Comparison of ENCODE assay signal across 21 cellular contexts in the genomic region with DNA sequence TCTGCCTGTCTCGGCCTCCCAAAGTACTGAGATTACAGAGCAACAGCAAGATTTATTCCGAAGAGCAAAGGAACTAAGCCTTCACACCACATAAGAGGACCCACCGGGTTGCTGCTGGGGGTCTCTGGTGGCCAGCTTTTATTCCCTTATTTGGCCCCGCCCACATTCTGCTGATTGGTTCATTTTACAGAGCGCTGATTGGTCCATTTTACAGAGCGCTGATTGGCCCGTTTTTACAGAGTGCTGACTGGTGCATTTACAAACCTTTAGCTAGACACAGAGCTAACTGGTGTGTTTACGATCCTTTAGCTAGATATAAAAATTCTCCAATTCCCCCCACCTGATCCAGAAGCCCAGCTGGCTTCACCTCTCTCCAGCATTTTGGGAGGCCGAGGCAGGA. TPM values are rescaled to one million over a fixed set of nuclear protein-coding genes. Genes with fewer than 3 reads are reported as not detected.
DNase-seq lines count a peak whose midpoint lies in the region; ATAC-seq and TF ChIP-seq lines count a peak whose summit lies in the region.
"Had no signal": no experiment of that assay in that cellular context is flagged by ENCODE, and none has a peak within 500 bp of the region (broad histone marks: within the 10 kb centered on the region; RNA-seq: fewer than 3 reads in every experiment).

No MANE protein-coding gene starts in this region.

- no peaks in the 10 kb centered on the region for H3K36me3 Mint-ChIP-seq in activated CD8-positive, alpha-beta T cell treated with anti-CD3 and anti-CD28 coated beads for 36 hours (ENCODE audit: low read depth)
- no peaks in the 10 kb centered on the region for H3K36me3 Mint-ChIP-seq in activated CD8-positive, alpha-beta T cell treated with anti-CD3 and anti-CD28 coated beads, Interleukin-2, amount 10 ng/mL, durations not matched to agents 7 days and 5 days (ENCODE audit: low read depth)
- H3K36me3 Mint-ChIP-seq: CD14-positive monocyte; CD8-positive, alpha-beta memory T cell had no signal

- H3K4me3 Mint-ChIP-seq in activated CD8-positive, alpha-beta T cell treated with anti-CD3 and anti-CD28 coated beads for 36 hours, result no peak overlapping the region
- no peak overlapping the region for H3K4me3 Mint-ChIP-seq in activated CD8-positive, alpha-beta T cell treated with anti-CD3 and anti-CD28 coated beads, Interleukin-2, amount 10 ng/mL, durations not matched to agents 7 days and 5 days
- H3K4me3 Mint-ChIP-seq: CD14-positive monocyte; CD4-positive, alpha-beta T cell; CD8-positive, alpha-beta memory T cell had no signal

- POLR2A ChIA-PET in activated CD8-positive, alpha-beta T cell treated with anti-CD3 and anti-CD28 coated beads for 36 hours (lab: Charles Lee), result no interaction called here
- POLR2A ChIA-PET in activated CD8-positive, alpha-beta T cell treated with anti-CD3 and anti-CD28 coated beads, Interleukin-2, amount 10 ng/mL, durations not matched to agents 7 days and 5 days (lab: Charles Lee), result no interaction called here

- ATAC-seq in activated CD8-positive, alpha-beta T cell treated with anti-CD3 and anti-CD28 coated beads for 36 hours, result no peak
- no peak for ATAC-seq in activated CD8-positive, alpha-beta T cell treated with anti-CD3 and anti-CD28 coated beads, Interleukin-2, amount 10 ng/mL, durations not matched to agents 7 days and 5 days
- ATAC-seq in GM18861 (IDR thresholded peaks at IDR 0.05; ENCODE audit: unreplicated experiment), result no peak
- ATAC-seq: GM12878 had no signal

- H3K27me3 Mint-ChIP-seq in activated CD8-positive, alpha-beta T cell treated with anti-CD3 and anti-CD28 coated beads for 36 hours, result no peaks in the 10 kb centered on the region
- peaks cover 12% of the 10 kb centered on the region for H3K27me3 Mint-ChIP-seq in activated CD8-positive, alpha-beta T cell treated with anti-CD3 and anti-CD28 coated beads, Interleukin-2, amount 10 ng/mL, durations not matched to agents 7 days and 5 days (ENCODE audit: low read depth)
- H3K27me3 Mint-ChIP-seq: CD4-positive, alpha-beta T cell had no signal

- H3K4me3 ChIP-seq in MG63, result no peak overlapping the region
- H3K4me3 ChIP-seq: BLaER1 treated with 17β-estradiol and CSF1 and Interleukin-3, amounts not matched to agents 10 nM and 100 nM; GM12878; GM23248 had no signal

- intact Hi-C loops in activated CD8-positive, alpha-beta T cell treated with anti-CD3 and anti-CD28 coated beads for 36 hours (cut with micrococcal nuclease), result no loop called here
- intact Hi-C loops in posterior vena cava (cut with DNase I), result no loop called here

- TF ChIP-seq CTCF in activated CD8-positive, alpha-beta T cell treated with anti-CD3 and anti-CD28 coated beads for 36 hours (IDR thresholded peaks at IDR 0.05), result no peak

- H3K4me1 Mint-ChIP-seq in activated CD8-positive, alpha-beta T cell treated with anti-CD3 and anti-CD28 coated beads for 36 hours (ENCODE audit: low read depth), result peaks cover 7% of the 10 kb centered on the region
- peaks cover 9% of the 10 kb centered on the region for H3K4me1 Mint-ChIP-seq in activated CD8-positive, alpha-beta T cell treated with anti-CD3 and anti-CD28 coated beads, Interleukin-2, amount 10 ng/mL, durations not matched to agents 7 days and 5 days (ENCODE audit: low read depth)

- peak; percentile 15 for DNase-seq in activated CD8-positive, alpha-beta T cell treated with anti-CD3 and anti-CD28 coated beads for 36 hours
- no peak for DNase-seq in activated CD8-positive, alpha-beta T cell treated with anti-CD3 and anti-CD28 coated beads, Interleukin-2, amount 10 ng/mL, durations not matched to agents 7 days and 5 days
- DNase-seq in NAMALWA (ENCODE audit: low spot score), result peak; percentile 23
- DNase-seq in posterior vena cava (ENCODE audit: low spot score), result peak; percentile 37
- DNase-seq in MG63, result no peak
- DNase-seq: ACHN; AML-193; BE2C; CD4-positive, alpha-beta T cell; CD8-positive, alpha-beta memory T cell; DMS 273 treated with DMSO at 0.1 percent for 48 hours; DMS79; EL; GDM1; GM23248; H7; HCEC 1CT had no signal

- no peaks in the 10 kb centered on the region for H3K9me3 Mint-ChIP-seq in activated CD8-positive, alpha-beta T cell treated with anti-CD3 and anti-CD28 coated beads for 36 hours
- no peaks in the 10 kb centered on the region for H3K9me3 Mint-ChIP-seq in activated CD8-positive, alpha-beta T cell treated with anti-CD3 and anti-CD28 coated beads, Interleukin-2, amount 10 ng/mL, durations not matched to agents 7 days and 5 days (ENCODE audit: insufficient read depth)
- H3K9me3 Mint-ChIP-seq: CD4-positive, alpha-beta T cell; CD8-positive, alpha-beta memory T cell had no signal

- 0 out of 2 replicates have a peak, but pooled peaks cover 5% of the 10 kb centered on the region for H3K9me3 ChIP-seq in MG63
- H3K9me3 ChIP-seq: BE2C had no signal

- CTCF ChIA-PET in activated CD8-positive, alpha-beta T cell treated with anti-CD3 and anti-CD28 coated beads for 36 hours (lab: Charles Lee), result interaction anchor here (3.2 kb wide), 1 partner anchor 9 kb away, joined by 23 read pairs; no protein-coding TSS in a partner anchor
- CTCF ChIA-PET in activated CD8-positive, alpha-beta T cell treated with anti-CD3 and anti-CD28 coated beads, Interleukin-2, amount 10 ng/mL, durations not matched to agents 7 days and 5 days (lab: Charles Lee), result interaction anchor here (1.8 kb wide), 1 partner anchor 9 kb away, joined by 7 read pairs; no protein-coding TSS in a partner anchor

- no peaks in the 10 kb centered on the region for H3K27me3 ChIP-seq in MG63
- H3K27me3 ChIP-seq: BE2C; BLaER1 treated with 17β-estradiol and CSF1 and Interleukin-3, amounts not matched to agents 10 nM and 100 nM had no signal

- H3K27ac Mint-ChIP-seq in activated CD8-positive, alpha-beta T cell treated with anti-CD3 and anti-CD28 coated beads for 36 hours, result no peak overlapping the region
- no peak overlapping the region for H3K27ac Mint-ChIP-seq in activated CD8-positive, alpha-beta T cell treated with anti-CD3 and anti-CD28 coated beads, Interleukin-2, amount 10 ng/mL, durations not matched to agents 7 days and 5 days
- H3K27ac Mint-ChIP-seq: CD14-positive monocyte; CD4-positive, alpha-beta T cell; CD8-positive, alpha-beta memory T cell had no signal

- H3K36me3 ChIP-seq in MG63, result no peaks in the 10 kb centered on the region
- H3K36me3 ChIP-seq: BE2C; BLaER1 treated with 17β-estradiol and CSF1 and Interleukin-3, amounts not matched to agents 10 nM and 100 nM had no signal

RNA-seq across cellular contexts. Expression of gene COPRS, which starts 26.3 kb away (rescaled TPM):
- total RNA-seq in activated CD8-positive, alpha-beta T cell treated with anti-CD3 and anti-CD28 coated beads for 36 hours, result 10 to 100 TPM; 57.5 to 57.6 TPM
- total RNA-seq in activated CD8-positive, alpha-beta T cell treated with anti-CD3 and anti-CD28 coated beads, Interleukin-2, amount 10 ng/mL, durations not matched to agents 7 days and 5 days, result 10 to 100 TPM; 21.0 to 22.5 TPM
- total RNA-seq in posterior vena cava, result 10 to 100 TPM; 41.0 to 54.8 TPM
- total RNA-seq in MG63 (2014; rRNA removed; shearing (Covaris generic); ENCODE audit: low replicate concordance), result 589 and 616 TPM in 2 replicates

Comparison
In these comparisons a context has a peak if more than half of its experiments do, and no peak if none do; other contexts are left out.
1. DNase-seq: peak in activated CD8-positive, alpha-beta T cell treated with anti-CD3 and anti-CD28 coated beads for 36 hours (single experiment), NAMALWA (single experiment) and posterior vena cava (single experiment); none in activated CD8-positive, alpha-beta T cell treated with anti-CD3 and anti-CD28 coated beads, Interleukin-2, amount 10 ng/mL, durations not matched to agents 7 days and 5 days (single experiment) and MG63 (single experiment).
2. RNA of gene COPRS, which starts 26.3 kb away (total RNA-seq): 589 to 616 TPM in MG63; 57.5 to 57.6 TPM in activated CD8-positive, alpha-beta T cell treated with anti-CD3 and anti-CD28 coated beads for 36 hours, 41.0 to 54.8 TPM in posterior vena cava and 21.0 to 22.5 TPM in activated CD8-positive, alpha-beta T cell treated with anti-CD3 and anti-CD28 coated beads, Interleukin-2, amount 10 ng/mL, durations not matched to agents 7 days and 5 days; every median in the first group is over 10 times any median in the second.